Comparison of ENCODE assay signal across 2 cellular contexts in genomic region chr6:32153252-32153834, GRCh38.
TF ChIP-seq lines count a peak whose summit lies in the region.

No MANE protein-coding gene starts in this region.

TF ChIP-seq in GM12891, 5 proteins besides CTCF, POLR2A, EP300 and RAD21:
- TF ChIP-seq TAF1 (IDR thresholded peaks at IDR 0.05; ENCODE audit: low read depth, low read length) = no peak

TF ChIP-seq in HepG2, 621 proteins besides CTCF, POLR2A, EP300 and RAD21 (continues in another document):
- TF ChIP-seq, protein P1, sequence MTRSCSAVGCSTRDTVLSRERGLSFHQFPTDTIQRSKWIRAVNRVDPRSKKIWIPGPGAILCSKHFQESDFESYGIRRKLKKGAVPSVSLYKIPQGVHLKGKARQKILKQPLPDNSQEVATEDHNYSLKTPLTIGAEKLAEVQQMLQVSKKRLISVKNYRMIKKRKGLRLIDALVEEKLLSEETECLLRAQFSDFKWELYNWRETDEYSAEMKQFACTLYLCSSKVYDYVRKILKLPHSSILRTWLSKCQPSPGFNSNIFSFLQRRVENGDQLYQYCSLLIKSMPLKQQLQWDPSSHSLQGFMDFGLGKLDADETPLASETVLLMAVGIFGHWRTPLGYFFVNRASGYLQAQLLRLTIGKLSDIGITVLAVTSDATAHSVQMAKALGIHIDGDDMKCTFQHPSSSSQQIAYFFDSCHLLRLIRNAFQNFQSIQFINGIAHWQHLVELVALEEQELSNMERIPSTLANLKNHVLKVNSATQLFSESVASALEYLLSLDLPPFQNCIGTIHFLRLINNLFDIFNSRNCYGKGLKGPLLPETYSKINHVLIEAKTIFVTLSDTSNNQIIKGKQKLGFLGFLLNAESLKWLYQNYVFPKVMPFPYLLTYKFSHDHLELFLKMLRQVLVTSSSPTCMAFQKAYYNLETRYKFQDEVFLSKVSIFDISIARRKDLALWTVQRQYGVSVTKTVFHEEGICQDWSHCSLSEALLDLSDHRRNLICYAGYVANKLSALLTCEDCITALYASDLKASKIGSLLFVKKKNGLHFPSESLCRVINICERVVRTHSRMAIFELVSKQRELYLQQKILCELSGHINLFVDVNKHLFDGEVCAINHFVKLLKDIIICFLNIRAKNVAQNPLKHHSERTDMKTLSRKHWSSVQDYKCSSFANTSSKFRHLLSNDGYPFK (CRISPR knock-in tag; IDR thresholded peaks at IDR 0.05; ENCODE audit: borderline replicate concordance) = no peak
- TF ChIP-seq PITX1 (CRISPR knock-in tag; IDR thresholded peaks at IDR 0.05) (no peak), ZNF501 (CRISPR knock-in tag; IDR thresholded peaks at IDR 0.05) (peak; percentile 16; the same call in 1 of the 2 replicates), ZNF18 (CRISPR knock-in tag; IDR thresholded peaks at IDR 0.05; ENCODE audit: insufficient replicate concordance) (peak; percentile 31), ZFYVE20 (CRISPR knock-in tag; IDR thresholded peaks at IDR 0.05; ENCODE audit: borderline replicate concordance, low read depth) (no peak), NFATC3 (CRISPR knock-in tag; IDR thresholded peaks at IDR 0.05) (no peak), ZNF556 (CRISPR knock-in tag; IDR thresholded peaks at IDR 0.05; ENCODE audit: borderline replicate concordance) (no peak), NR2F6 (IDR thresholded peaks at IDR 0.05) (no peak), NR2F6 (CRISPR knock-in tag; IDR thresholded peaks at IDR 0.05) (no peak), ERF (CRISPR knock-in tag; IDR thresholded peaks at IDR 0.05) (no peak), ZNF572 (CRISPR knock-in tag; IDR thresholded peaks at IDR 0.05) (no peak), NFAT5 (CRISPR knock-in tag; IDR thresholded peaks at IDR 0.05) (peak; percentile 37; the same call in 1 of the 2 replicates), KDM5A (IDR thresholded peaks at IDR 0.05; ENCODE audit: borderline replicate concordance, low read length) (no peak), U2AF1 (optimal IDR thresholded peaks at IDR 0.05; ENCODE audit: low read depth, low read length) (no peak), TBP (CRISPR knock-in tag; IDR thresholded peaks at IDR 0.05) (0 out of 2 replicates have a peak, but pooled peaks have one; percentile 32), ZNF550 (CRISPR knock-in tag; IDR thresholded peaks at IDR 0.05; ENCODE audit: borderline replicate concordance) (no peak), GZF1 (CRISPR knock-in tag; IDR thresholded peaks at IDR 0.05) (no peak), ZNF160 (CRISPR knock-in tag; IDR thresholded peaks at IDR 0.05) (0 out of 2 replicates have a peak, but pooled peaks have one; percentile 2), RFX1 (IDR thresholded peaks at IDR 0.05) (no peak), ZFP90 (CRISPR knock-in tag; IDR thresholded peaks at IDR 0.05; ENCODE audit: borderline replicate concordance) (no peak), E2F2 (CRISPR knock-in tag; IDR thresholded peaks at IDR 0.05; ENCODE audit: borderline replicate concordance) (no peak), SAP130 (CRISPR knock-in tag; IDR thresholded peaks at IDR 0.05; ENCODE audit: low read depth) (no peak), MAF1 (CRISPR knock-in tag; IDR thresholded peaks at IDR 0.05; ENCODE audit: borderline replicate concordance) (no peak), JARID2 (CRISPR knock-in tag; IDR thresholded peaks at IDR 0.05; ENCODE audit: insufficient replicate concordance) (no peak), MLXIP (CRISPR knock-in tag; IDR thresholded peaks at IDR 0.05; ENCODE audit: borderline replicate concordance) (0 out of 2 replicates have a peak, but pooled peaks have one; percentile 46), ZNF143 (CRISPR knock-in tag; IDR thresholded peaks at IDR 0.05) (0 out of 2 replicates have a peak, but pooled peaks have one; percentile 44), SMC3 (IDR thresholded peaks at IDR 0.05; ENCODE audit: low read length) (no peak)
- TF ChIP-seq, protein P2, sequence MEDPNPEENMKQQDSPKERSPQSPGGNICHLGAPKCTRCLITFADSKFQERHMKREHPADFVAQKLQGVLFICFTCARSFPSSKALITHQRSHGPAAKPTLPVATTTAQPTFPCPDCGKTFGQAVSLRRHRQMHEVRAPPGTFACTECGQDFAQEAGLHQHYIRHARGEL (CRISPR knock-in tag; IDR thresholded peaks at IDR 0.05) = no peak
- TF ChIP-seq, protein P3, sequence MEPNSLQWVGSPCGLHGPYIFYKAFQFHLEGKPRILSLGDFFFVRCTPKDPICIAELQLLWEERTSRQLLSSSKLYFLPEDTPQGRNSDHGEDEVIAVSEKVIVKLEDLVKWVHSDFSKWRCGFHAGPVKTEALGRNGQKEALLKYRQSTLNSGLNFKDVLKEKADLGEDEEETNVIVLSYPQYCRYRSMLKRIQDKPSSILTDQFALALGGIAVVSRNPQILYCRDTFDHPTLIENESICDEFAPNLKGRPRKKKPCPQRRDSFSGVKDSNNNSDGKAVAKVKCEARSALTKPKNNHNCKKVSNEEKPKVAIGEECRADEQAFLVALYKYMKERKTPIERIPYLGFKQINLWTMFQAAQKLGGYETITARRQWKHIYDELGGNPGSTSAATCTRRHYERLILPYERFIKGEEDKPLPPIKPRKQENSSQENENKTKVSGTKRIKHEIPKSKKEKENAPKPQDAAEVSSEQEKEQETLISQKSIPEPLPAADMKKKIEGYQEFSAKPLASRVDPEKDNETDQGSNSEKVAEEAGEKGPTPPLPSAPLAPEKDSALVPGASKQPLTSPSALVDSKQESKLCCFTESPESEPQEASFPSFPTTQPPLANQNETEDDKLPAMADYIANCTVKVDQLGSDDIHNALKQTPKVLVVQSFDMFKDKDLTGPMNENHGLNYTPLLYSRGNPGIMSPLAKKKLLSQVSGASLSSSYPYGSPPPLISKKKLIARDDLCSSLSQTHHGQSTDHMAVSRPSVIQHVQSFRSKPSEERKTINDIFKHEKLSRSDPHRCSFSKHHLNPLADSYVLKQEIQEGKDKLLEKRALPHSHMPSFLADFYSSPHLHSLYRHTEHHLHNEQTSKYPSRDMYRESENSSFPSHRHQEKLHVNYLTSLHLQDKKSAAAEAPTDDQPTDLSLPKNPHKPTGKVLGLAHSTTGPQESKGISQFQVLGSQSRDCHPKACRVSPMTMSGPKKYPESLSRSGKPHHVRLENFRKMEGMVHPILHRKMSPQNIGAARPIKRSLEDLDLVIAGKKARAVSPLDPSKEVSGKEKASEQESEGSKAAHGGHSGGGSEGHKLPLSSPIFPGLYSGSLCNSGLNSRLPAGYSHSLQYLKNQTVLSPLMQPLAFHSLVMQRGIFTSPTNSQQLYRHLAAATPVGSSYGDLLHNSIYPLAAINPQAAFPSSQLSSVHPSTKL (CRISPR knock-in tag; IDR thresholded peaks at IDR 0.05) = no peak
- TF ChIP-seq, protein P4, sequence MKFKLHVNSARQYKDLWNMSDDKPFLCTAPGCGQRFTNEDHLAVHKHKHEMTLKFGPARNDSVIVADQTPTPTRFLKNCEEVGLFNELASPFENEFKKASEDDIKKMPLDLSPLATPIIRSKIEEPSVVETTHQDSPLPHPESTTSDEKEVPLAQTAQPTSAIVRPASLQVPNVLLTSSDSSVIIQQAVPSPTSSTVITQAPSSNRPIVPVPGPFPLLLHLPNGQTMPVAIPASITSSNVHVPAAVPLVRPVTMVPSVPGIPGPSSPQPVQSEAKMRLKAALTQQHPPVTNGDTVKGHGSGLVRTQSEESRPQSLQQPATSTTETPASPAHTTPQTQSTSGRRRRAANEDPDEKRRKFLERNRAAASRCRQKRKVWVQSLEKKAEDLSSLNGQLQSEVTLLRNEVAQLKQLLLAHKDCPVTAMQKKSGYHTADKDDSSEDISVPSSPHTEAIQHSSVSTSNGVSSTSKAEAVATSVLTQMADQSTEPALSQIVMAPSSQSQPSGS (CRISPR knock-in tag; IDR thresholded peaks at IDR 0.05) = no peak
- TF ChIP-seq, protein P5, sequence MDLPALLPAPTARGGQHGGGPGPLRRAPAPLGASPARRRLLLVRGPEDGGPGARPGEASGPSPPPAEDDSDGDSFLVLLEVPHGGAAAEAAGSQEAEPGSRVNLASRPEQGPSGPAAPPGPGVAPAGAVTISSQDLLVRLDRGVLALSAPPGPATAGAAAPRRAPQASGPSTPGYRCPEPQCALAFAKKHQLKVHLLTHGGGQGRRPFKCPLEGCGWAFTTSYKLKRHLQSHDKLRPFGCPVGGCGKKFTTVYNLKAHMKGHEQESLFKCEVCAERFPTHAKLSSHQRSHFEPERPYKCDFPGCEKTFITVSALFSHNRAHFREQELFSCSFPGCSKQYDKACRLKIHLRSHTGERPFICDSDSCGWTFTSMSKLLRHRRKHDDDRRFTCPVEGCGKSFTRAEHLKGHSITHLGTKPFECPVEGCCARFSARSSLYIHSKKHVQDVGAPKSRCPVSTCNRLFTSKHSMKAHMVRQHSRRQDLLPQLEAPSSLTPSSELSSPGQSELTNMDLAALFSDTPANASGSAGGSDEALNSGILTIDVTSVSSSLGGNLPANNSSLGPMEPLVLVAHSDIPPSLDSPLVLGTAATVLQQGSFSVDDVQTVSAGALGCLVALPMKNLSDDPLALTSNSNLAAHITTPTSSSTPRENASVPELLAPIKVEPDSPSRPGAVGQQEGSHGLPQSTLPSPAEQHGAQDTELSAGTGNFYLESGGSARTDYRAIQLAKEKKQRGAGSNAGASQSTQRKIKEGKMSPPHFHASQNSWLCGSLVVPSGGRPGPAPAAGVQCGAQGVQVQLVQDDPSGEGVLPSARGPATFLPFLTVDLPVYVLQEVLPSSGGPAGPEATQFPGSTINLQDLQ (CRISPR knock-in tag; IDR thresholded peaks at IDR 0.05) = no peak
